Comparison of ENCODE assay signal across 1 cellular context in genomic region chr1:236795035-236795756, GRCh38.
A peak's percentile ranks its signal among the peaks of the same experiment; 100 is the strongest.
TF ChIP-seq lines count a peak whose summit lies in the region.

Gene MTR, plus strand, starts transcription at chr1:236795292. Its CDS starts 412 bp downstream, at chr1:236795704.

TF ChIP-seq in HEK293, 187 proteins besides CTCF, POLR2A, EP300 and RAD21 (continued from another document and continues in another):
- TF ChIP-seq PRDM10 (tag by site-specific recombination; IDR thresholded peaks at IDR 0.05) (peak; percentile 69), BCL11B (tag by site-specific recombination; IDR thresholded peaks at IDR 0.05; ENCODE audit: low read depth) (no peak), ZBTB11 (tag by site-specific recombination; conservative IDR thresholded peaks at IDR 0.05; ENCODE audit: low read depth) (peak; percentile 99; the same call in 1 of the 2 replicates), ZNF791 (tag by site-specific recombination; IDR thresholded peaks at IDR 0.05) (no peak), ZNF394 (tag by site-specific recombination; IDR thresholded peaks at IDR 0.05; ENCODE audit: borderline replicate concordance) (peak; percentile 59; the same call in 1 of the 2 replicates), ZNF121 (tag by site-specific recombination; IDR thresholded peaks at IDR 0.05) (peak; percentile 75), ZNF561 (tag by site-specific recombination; IDR thresholded peaks at IDR 0.05; ENCODE audit: borderline replicate concordance) (no peak; the same call in 1 of the 2 replicates), ZNF449 (tag by site-specific recombination; IDR thresholded peaks at IDR 0.05) (peak; percentile 50; the same call in 1 of the 2 replicates), ZSCAN16 (tag by site-specific recombination; IDR thresholded peaks at IDR 0.05) (peak; percentile 62), ZBTB26 (tag by site-specific recombination; optimal IDR thresholded peaks at IDR 0.05) (peak; percentile 96), TSHZ1 (tag by site-specific recombination; IDR thresholded peaks at IDR 0.05; ENCODE audit: borderline replicate concordance) (peak; percentile 31; the same call in 1 of the 2 replicates), ZNF214 (tag by site-specific recombination; IDR thresholded peaks at IDR 0.05; ENCODE audit: borderline replicate concordance) (no peak), GLIS1 (tag by site-specific recombination; IDR thresholded peaks at IDR 0.05) (0 out of 2 replicates have a peak, but pooled peaks have one; percentile 11), HOXC10 (CRISPR knock-in tag; IDR thresholded peaks at IDR 0.05) (no peak), ZNF138 (tag by site-specific recombination; IDR thresholded peaks at IDR 0.05; ENCODE audit: borderline replicate concordance) (no peak), ZNF335 (tag by site-specific recombination; conservative IDR thresholded peaks at IDR 0.05) (peak; percentile 98), ZNF112 (tag by site-specific recombination; IDR thresholded peaks at IDR 0.05) (no peak), ZNF174 (tag by site-specific recombination; IDR thresholded peaks at IDR 0.05) (no peak), ZNF514 (tag by site-specific recombination; IDR thresholded peaks at IDR 0.05) (no peak), ELK4 (IDR thresholded peaks at IDR 0.05; ENCODE audit: borderline replicate concordance, low read depth, low read length) (no peak; the same call in 1 of the 2 replicates), KLF9 (tag by site-specific recombination; IDR thresholded peaks at IDR 0.05; ENCODE audit: low read depth) (no peak), KLF10 (tag by site-specific recombination; IDR thresholded peaks at IDR 0.05) (no peak), ZNF10 (tag by site-specific recombination; IDR thresholded peaks at IDR 0.05) (no peak; the same call in 1 of the 2 replicates), ZNF664 (tag by site-specific recombination; IDR thresholded peaks at IDR 0.05) (no peak), GLI4 (tag by site-specific recombination; IDR thresholded peaks at IDR 0.05) (peak; percentile 88; the same call in 1 of the 2 replicates)
- TF ChIP-seq, protein P1, sequence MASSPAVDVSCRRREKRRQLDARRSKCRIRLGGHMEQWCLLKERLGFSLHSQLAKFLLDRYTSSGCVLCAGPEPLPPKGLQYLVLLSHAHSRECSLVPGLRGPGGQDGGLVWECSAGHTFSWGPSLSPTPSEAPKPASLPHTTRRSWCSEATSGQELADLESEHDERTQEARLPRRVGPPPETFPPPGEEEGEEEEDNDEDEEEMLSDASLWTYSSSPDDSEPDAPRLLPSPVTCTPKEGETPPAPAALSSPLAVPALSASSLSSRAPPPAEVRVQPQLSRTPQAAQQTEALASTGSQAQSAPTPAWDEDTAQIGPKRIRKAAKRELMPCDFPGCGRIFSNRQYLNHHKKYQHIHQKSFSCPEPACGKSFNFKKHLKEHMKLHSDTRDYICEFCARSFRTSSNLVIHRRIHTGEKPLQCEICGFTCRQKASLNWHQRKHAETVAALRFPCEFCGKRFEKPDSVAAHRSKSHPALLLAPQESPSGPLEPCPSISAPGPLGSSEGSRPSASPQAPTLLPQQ (tag by site-specific recombination; IDR thresholded peaks at IDR 0.05) = peak; percentile 75
- TF ChIP-seq, protein P2, sequence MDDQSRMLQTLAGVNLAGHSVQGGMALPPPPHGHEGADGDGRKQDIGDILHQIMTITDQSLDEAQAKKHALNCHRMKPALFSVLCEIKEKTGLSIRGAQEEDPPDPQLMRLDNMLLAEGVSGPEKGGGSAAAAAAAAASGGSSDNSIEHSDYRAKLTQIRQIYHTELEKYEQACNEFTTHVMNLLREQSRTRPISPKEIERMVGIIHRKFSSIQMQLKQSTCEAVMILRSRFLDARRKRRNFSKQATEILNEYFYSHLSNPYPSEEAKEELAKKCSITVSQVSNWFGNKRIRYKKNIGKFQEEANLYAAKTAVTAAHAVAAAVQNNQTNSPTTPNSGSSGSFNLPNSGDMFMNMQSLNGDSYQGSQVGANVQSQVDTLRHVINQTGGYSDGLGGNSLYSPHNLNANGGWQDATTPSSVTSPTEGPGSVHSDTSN (CRISPR knock-in tag; IDR thresholded peaks at IDR 0.05) = peak; percentile 89
- TF ChIP-seq, protein P3, sequence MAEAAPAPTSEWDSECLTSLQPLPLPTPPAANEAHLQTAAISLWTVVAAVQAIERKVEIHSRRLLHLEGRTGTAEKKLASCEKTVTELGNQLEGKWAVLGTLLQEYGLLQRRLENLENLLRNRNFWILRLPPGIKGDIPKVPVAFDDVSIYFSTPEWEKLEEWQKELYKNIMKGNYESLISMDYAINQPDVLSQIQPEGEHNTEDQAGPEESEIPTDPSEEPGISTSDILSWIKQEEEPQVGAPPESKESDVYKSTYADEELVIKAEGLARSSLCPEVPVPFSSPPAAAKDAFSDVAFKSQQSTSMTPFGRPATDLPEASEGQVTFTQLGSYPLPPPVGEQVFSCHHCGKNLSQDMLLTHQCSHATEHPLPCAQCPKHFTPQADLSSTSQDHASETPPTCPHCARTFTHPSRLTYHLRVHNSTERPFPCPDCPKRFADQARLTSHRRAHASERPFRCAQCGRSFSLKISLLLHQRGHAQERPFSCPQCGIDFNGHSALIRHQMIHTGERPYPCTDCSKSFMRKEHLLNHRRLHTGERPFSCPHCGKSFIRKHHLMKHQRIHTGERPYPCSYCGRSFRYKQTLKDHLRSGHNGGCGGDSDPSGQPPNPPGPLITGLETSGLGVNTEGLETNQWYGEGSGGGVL (tag by site-specific recombination; IDR thresholded peaks at IDR 0.05) = peak; percentile 21; the same call in 1 of the 2 replicates
- TF ChIP-seq, protein P4, sequence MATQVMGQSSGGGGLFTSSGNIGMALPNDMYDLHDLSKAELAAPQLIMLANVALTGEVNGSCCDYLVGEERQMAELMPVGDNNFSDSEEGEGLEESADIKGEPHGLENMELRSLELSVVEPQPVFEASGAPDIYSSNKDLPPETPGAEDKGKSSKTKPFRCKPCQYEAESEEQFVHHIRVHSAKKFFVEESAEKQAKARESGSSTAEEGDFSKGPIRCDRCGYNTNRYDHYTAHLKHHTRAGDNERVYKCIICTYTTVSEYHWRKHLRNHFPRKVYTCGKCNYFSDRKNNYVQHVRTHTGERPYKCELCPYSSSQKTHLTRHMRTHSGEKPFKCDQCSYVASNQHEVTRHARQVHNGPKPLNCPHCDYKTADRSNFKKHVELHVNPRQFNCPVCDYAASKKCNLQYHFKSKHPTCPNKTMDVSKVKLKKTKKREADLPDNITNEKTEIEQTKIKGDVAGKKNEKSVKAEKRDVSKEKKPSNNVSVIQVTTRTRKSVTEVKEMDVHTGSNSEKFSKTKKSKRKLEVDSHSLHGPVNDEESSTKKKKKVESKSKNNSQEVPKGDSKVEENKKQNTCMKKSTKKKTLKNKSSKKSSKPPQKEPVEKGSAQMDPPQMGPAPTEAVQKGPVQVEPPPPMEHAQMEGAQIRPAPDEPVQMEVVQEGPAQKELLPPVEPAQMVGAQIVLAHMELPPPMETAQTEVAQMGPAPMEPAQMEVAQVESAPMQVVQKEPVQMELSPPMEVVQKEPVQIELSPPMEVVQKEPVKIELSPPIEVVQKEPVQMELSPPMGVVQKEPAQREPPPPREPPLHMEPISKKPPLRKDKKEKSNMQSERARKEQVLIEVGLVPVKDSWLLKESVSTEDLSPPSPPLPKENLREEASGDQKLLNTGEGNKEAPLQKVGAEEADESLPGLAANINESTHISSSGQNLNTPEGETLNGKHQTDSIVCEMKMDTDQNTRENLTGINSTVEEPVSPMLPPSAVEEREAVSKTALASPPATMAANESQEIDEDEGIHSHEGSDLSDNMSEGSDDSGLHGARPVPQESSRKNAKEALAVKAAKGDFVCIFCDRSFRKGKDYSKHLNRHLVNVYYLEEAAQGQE (tag by site-specific recombination; IDR thresholded peaks at IDR 0.05) = peak; percentile 45; the same call in 1 of the 2 replicates
